In the genomic region with DNA sequence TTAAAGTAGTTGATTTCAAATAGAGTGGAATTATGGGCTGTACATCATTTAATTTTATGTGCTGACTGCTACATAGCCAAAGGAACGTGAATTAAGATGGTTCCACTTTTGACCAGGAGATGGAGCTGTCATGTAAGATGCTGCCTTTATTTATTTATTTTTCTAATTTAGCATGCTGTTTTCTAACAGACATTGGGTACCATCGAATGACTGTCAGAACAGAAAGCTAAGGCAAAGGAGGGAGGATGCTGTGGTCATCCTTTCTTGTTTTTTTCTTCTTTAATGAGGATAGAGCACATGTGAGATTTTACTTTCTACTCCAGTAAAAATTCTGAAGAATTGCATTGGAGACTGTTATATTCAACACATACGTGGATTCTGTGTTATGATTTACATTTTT, we compare ENCODE assay signal across 8 cellular contexts. TPM values are rescaled to one million over a fixed set of nuclear protein-coding genes. Genes with fewer than 3 reads are reported as not detected.
DNase-seq lines count a peak whose midpoint lies in the region; ATAC-seq and TF ChIP-seq lines count a peak whose summit lies in the region.

Gene SCN2A, plus strand, starts transcription at position 185 of the 400 bp plus-strand sequence. CDS start 56,410 bp downstream, outside the sequence.

- TF ChIP-seq CTCF in cardiac muscle cell (IDR thresholded peaks at IDR 0.05; ENCODE audit: low read depth, low read length): peak; percentile 61
- TF ChIP-seq CTCF in coronary artery (IDR thresholded peaks at IDR 0.05): peak; percentile 21

- DNase-seq in cardiac muscle cell (ENCODE audit: low read depth in 1 of 2, low spot score in 1 of 2): peak; percentile 66 to 70
- DNase-seq in cardiac septum (ENCODE audit: low spot score): no peak
- DNase-seq in NCI-H460 (ENCODE audit: extremely low read depth, low read depth): peak; percentile 60
- DNase-seq in coronary artery (ENCODE audit: low spot score): no peak
- DNase-seq in medulla oblongata (ENCODE audit: extremely low spot score): peak; percentile 65
- no peak for DNase-seq in H7

- H3K4me1 ChIP-seq in cardiac muscle cell (ENCODE audit: low read depth): no peaks in the 10 kb centered on the region

- no peaks in the 10 kb centered on the region for H3K27me3 ChIP-seq in cardiac muscle cell
- H3K27me3 ChIP-seq in H7 (ENCODE audit: control insufficient read depth, insufficient read depth, low read length): no peaks in the 10 kb centered on the region

- H3K4me3 ChIP-seq in cardiac muscle cell (no peak within 1 kb of the TSS), coronary artery (no peak within 1 kb of the TSS), H7 (ENCODE audit: insufficient read depth, low read depth, low read length) (no peak within 1 kb of the TSS)

- no peak within 1 kb of the TSS for H3K27ac ChIP-seq in cardiac muscle cell
- no peak within 1 kb of the TSS for H3K27ac ChIP-seq in coronary artery

- intact Hi-C loops in cardiac septum (cut with DNase I): loop anchor here (2.0 kb wide), 1 partner anchor 56 kb away; no protein-coding TSS in a partner anchor

- H3K36me3 ChIP-seq in cardiac muscle cell (no peaks in the 10 kb centered on the region), H7 (replicated peaks; ENCODE audit: control insufficient read depth, insufficient read depth, low read length) (no peaks in the 10 kb centered on the region)

- peak; percentile 69 for ATAC-seq in HG03139 (IDR thresholded peaks at IDR 0.05; ENCODE audit: unreplicated experiment)
- ATAC-seq in HG02610 (IDR thresholded peaks at IDR 0.05; ENCODE audit: unreplicated experiment): no peak

- no peaks in the 10 kb centered on the region for H3K9me3 ChIP-seq in cardiac muscle cell (ENCODE audit: low read depth)

RNA-seq across cellular contexts. Expression of gene SCN2A, which starts in this region (rescaled TPM):
- total RNA-seq in cardiac muscle cell (0.07 and 0.95 TPM in 2 replicates), cardiac septum (0.13 TPM)
- polyA plus RNA-seq in cardiac muscle cell: 0.16 TPM in 1 of 2 replicates, not detected in the other
- not detected in 2 replicates for total RNA-seq in NCI-H460 (2014; rRNA removed; shearing (Covaris generic))
- polyA plus RNA-seq in NCI-H460 (2014; cell fraction: nucleus; rRNA removed): 0.14 TPM in 1 of 2 replicates, not detected in the other
- under 0.01 TPM in 1 of 2 replicates, not detected in the other for total RNA-seq in H7 (2014; rRNA removed; shearing (Covaris generic))

Comparison
In these comparisons a context has a peak if more than half of its experiments do, and no peak if none do; other contexts are left out.
1. Peak in DNase-seq in cardiac muscle cell; RNA of the gene not detected or under 1 TPM.
2. Peak in DNase-seq in NCI-H460; RNA of the gene not detected or under 1 TPM.